In genomic region chr7:24227603-24228359, GRCh38 we compare ENCODE assay signal across 11 cellular contexts. TPM values are rescaled to one million over a fixed set of nuclear protein-coding genes. Genes with fewer than 3 reads are reported as not detected.
DNase-seq lines count a peak whose midpoint lies in the region; ATAC-seq, FAIRE-seq and TF ChIP-seq lines count a peak whose summit lies in the region.
"Had no signal": no experiment of that assay in that cellular context is flagged by ENCODE, and none has a peak within 500 bp of the region (broad histone marks: within the 10 kb centered on the region; RNA-seq: fewer than 3 reads in every experiment).

No MANE protein-coding gene starts in this region.

- H3K4me1 ChIP-seq in spleen (peaks cover 0 to 9% (median 7%) of the 10 kb centered on the region in 6 donors), ovary (ENCODE audit: insufficient read depth) (no peaks in the 10 kb centered on the region)

- peaks cover 0 to 16% (median 8%) of the 10 kb centered on the region in 8 donors for H3K9me3 ChIP-seq in spleen
- H3K9me3 ChIP-seq in ovary = no peaks in the 10 kb centered on the region

- FAIRE-seq in HTR-8/SVneo (lab: Jason Lieb, UNC) = no peak
- FAIRE-seq: colon had no signal

- CTCF ChIA-PET in T-cell (lab: Charles Lee) = interaction anchor here (0.5 to 0.9 kb wide), 2 partner anchors 135 to 459 kb away, joined by 3 read pairs; no protein-coding TSS in a partner anchor

- H3K27ac Mint-ChIP-seq in T-cell = peak overlapping the region; percentile 56 to 62

- POLR2A ChIA-PET in T-cell (lab: Charles Lee) = interaction anchor here in 1 of 2 donors (0.6 kb wide), 1 partner anchor 289 kb away, joined by 3 read pairs; no protein-coding TSS in a partner anchor

- H3K36me3 ChIP-seq in spleen (no peaks in the 10 kb centered on the region), ovary (no peaks in the 10 kb centered on the region)

- TF ChIP-seq POLR2A in spleen (IDR thresholded peaks at IDR 0.05) = no peak
- no peak for TF ChIP-seq POLR2A in ovary (IDR thresholded peaks at IDR 0.05)

- 37 to 57% (median 47%) methylated on average over 7 to 8 of the region's 8 CpGs for WGBS in spleen, 5 donors
- 50 to 64% (median 62%) methylated on average over 7 to 8 of the region's 8 CpGs for WGBS in ovary, 3 donors

- peaks cover 23 to 33% (median 24%) of the 10 kb centered on the region in 3 donors for H3K4me1 Mint-ChIP-seq in T-cell

- peak overlapping the region in 1 of 3 donors; percentile 47 for H3K4me3 Mint-ChIP-seq in T-cell

- TF ChIP-seq EP300 in ovary (IDR thresholded peaks at IDR 0.05) = no peak

- H3K27ac ChIP-seq in spleen = no peak overlapping the region
- no peak overlapping the region for H3K27ac ChIP-seq in ovary

- H3K27me3 ChIP-seq in spleen (replicated peaks in 1 of 7) = no peaks in the 10 kb centered on the region
- no peaks in the 10 kb centered on the region for H3K27me3 ChIP-seq in ovary

- H3K36me3 Mint-ChIP-seq in T-cell = no peaks in the 10 kb centered on the region

- H3K4me3 ChIP-seq in spleen = no peak overlapping the region
- no peak overlapping the region for H3K4me3 ChIP-seq in ovary

- H3K27me3 Mint-ChIP-seq in T-cell = peaks cover 0 to 3% of the 10 kb centered on the region in 2 donors

- peaks cover 4 to 8% (median 8%) of the 10 kb centered on the region in 3 donors for H3K9me3 Mint-ChIP-seq in T-cell

- ATAC-seq in HG02943 (IDR thresholded peaks at IDR 0.05; ENCODE audit: low read depth, unreplicated experiment) = peak; percentile 84
- ATAC-seq in T-cell (replicated peaks in 1 of 4) = peak; percentile 70 to 89 (median 76)

- intact Hi-C loops in spleen (cut with DNase I; ENCODE audit: low total_unique reads) = no loop called here
- intact Hi-C loops in ovary (cut with DNase I) = no loop called here

- no peak for TF ChIP-seq CTCF in spleen (IDR thresholded peaks at IDR 0.05 in 8 of 11, conservative IDR thresholded peaks at IDR 0.05 in 3 of 11)
- no peak for TF ChIP-seq CTCF in ovary (IDR thresholded peaks at IDR 0.05)

- DNase-seq in GM19238 (ENCODE audit: insufficient read length, low spot score) (peak; percentile 20), T-cell (peak in 19 of 34 experiments; percentile 1 to 27 (median 7)), spleen (peak; percentile 70), ovary (no peak), Ammon's horn (ENCODE audit: low spot score) (no peak), medulla oblongata (ENCODE audit: extremely low spot score) (no peak), HTR-8/SVneo (ENCODE audit: insufficient read length, low spot score) (no peak)

RNA-seq across cellular contexts. Expression of gene NPY, which starts 56.2 kb away (rescaled TPM):
- not detected for total RNA-seq in T-cell
- total RNA-seq in spleen = not detected
- 1 to 10 TPM in 1 of 3 donors, under 1 TPM in 1, not detected in 1; 0.56 to 1.1 TPM for polyA plus RNA-seq in spleen
- total RNA-seq in ovary = 1 to 10 TPM in 1 of 7 donors, under 1 TPM in 2, not detected in 4; 0.53 to 4.5 (median 0.94) TPM
- polyA plus RNA-seq in ovary = not detected
- total RNA-seq: MCF 10A, pulmonary artery endothelial cell had no signal

Comparison
In these comparisons a context has a peak if more than half of its experiments do, and no peak if none do; other contexts are left out.
1. DNase-seq: peak in GM19238 (single experiment), T-cell (19 of 34) and spleen (single experiment); none in ovary (0 of 5), Ammon's horn (single experiment), medulla oblongata (single experiment) and HTR-8/SVneo (single experiment).